Comparison of ENCODE assay signal across 9 cellular contexts in the genomic region with DNA sequence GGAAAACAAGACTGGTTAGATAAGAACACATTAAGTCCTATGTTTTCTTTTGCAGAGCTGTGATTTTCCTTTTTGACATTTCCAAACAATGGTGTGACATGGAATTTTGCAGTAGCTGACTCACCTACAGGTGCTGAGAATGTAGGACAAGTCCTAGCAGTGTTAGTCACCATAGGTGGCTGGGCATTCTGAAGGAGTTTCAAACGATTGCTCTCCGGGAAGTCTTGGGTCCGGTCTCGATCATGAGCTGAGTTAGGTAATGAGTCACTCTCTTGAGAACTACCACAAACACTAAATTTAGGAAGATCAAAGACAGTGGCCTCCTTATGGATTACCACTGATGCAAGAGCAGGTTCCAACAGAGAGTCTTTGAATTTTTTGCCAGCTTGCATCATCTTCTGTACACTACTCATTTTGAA. TPM values are rescaled to one million over a fixed set of nuclear protein-coding genes. Genes with fewer than 3 reads are reported as not detected.
DNase-seq lines count a peak whose midpoint lies in the region; ATAC-seq and TF ChIP-seq lines count a peak whose summit lies in the region.
"Had no signal": no experiment of that assay in that cellular context is flagged by ENCODE, and none has a peak within 500 bp of the region (broad histone marks: within the 10 kb centered on the region; RNA-seq: fewer than 3 reads in every experiment).

No MANE protein-coding gene starts in this region.

- no peak overlapping the region for H3K4me3 Mint-ChIP-seq in HFFc6

- H2AFZ ChIP-seq in hepatocyte, result no peak overlapping the region

- TF ChIP-seq POLR2A in GM18505 (IDR thresholded peaks at IDR 0.05; ENCODE audit: borderline replicate concordance, extremely low read depth, insufficient read depth, insufficient read length), result no peak

- H3K36me3 ChIP-seq in hepatocyte (replicated peaks; ENCODE audit: insufficient read depth, low read depth) (no peaks in the 10 kb centered on the region), left ventricle myocardium inferior (peaks cover 22% of the 10 kb centered on the region)

- H3K4me2 ChIP-seq in hepatocyte, result no peak overlapping the region

- H3K79me2 ChIP-seq in hepatocyte, result peaks cover 6% of the 10 kb centered on the region

- no peak overlapping the region for H3K4me3 ChIP-seq in hepatocyte
- no peak overlapping the region for H3K4me3 ChIP-seq in left ventricle myocardium inferior

- DNase-seq in HFFc6 (peak; percentile 55), RKO (ENCODE audit: low spot score) (peak; percentile 51), hepatocyte (ENCODE audit: low spot score) (peak; percentile 34), left ventricle myocardium inferior (no peak), amygdala (lab: John Stamatoyannopoulos, UW) (no peak)
- DNase-seq: left ventricle myocardium superior had no signal

- no peaks in the 10 kb centered on the region for H3K9me2 ChIP-seq in hepatocyte (replicated peaks; ENCODE audit: insufficient read depth)

- H3K9me3 ChIP-seq in hepatocyte (ENCODE audit: low read depth) (no peaks in the 10 kb centered on the region), left ventricle myocardium inferior (replicated peaks) (no peaks in the 10 kb centered on the region)

- H4K20me1 ChIP-seq in hepatocyte (ENCODE audit: insufficient read depth, poor library complexity, severe bottlenecking), result no peaks in the 10 kb centered on the region

- 77% methylated on average over 4 of the region's 4 CpGs for WGBS in hepatocyte (ENCODE audit: low lambda C conversion rate, missing lambda C conversion rate)

- no peaks in the 10 kb centered on the region for H3K4me1 ChIP-seq in hepatocyte (ENCODE audit: insufficient read depth)
- H3K4me1 ChIP-seq in left ventricle myocardium inferior, result peaks cover 18% of the 10 kb centered on the region

- peaks cover 37% of the 10 kb centered on the region for H3K4me1 Mint-ChIP-seq in HFFc6 (ENCODE audit: low read depth)

- ATAC-seq in GM18505 (IDR thresholded peaks at IDR 0.05; ENCODE audit: unreplicated experiment) (peak; percentile 45), GM19397 (IDR thresholded peaks at IDR 0.05; ENCODE audit: unreplicated experiment) (no peak), HG03280 (IDR thresholded peaks at IDR 0.05; ENCODE audit: unreplicated experiment) (no peak)
- ATAC-seq: left ventricle myocardium superior had no signal

- H3K36me3 Mint-ChIP-seq in HFFc6 (ENCODE audit: low read depth), result peaks cover 15% of the 10 kb centered on the region

- peak overlapping the region; percentile 52; the same call in 1 of the 2 replicates for H3K27ac Mint-ChIP-seq in HFFc6

- H3K9me3 Mint-ChIP-seq in HFFc6, result no peaks in the 10 kb centered on the region

- H3K27me3 ChIP-seq in hepatocyte (no peaks in the 10 kb centered on the region), left ventricle myocardium inferior (ENCODE audit: low read depth) (no peaks in the 10 kb centered on the region)

- H3K27ac ChIP-seq in hepatocyte (peak overlapping the region; percentile 8), left ventricle myocardium inferior (replicated peaks) (no peak overlapping the region)

- TF ChIP-seq CTCF in HFFc6 (IDR thresholded peaks at IDR 0.05) (no peak), hepatocyte (IDR thresholded peaks at IDR 0.05; ENCODE audit: poor library complexity) (no peak), left ventricle myocardium inferior (IDR thresholded peaks at IDR 0.05; ENCODE audit: borderline replicate concordance) (no peak)

- H3K27me3 Mint-ChIP-seq in HFFc6 (ENCODE audit: insufficient read depth), result 0 out of 2 replicates have a peak, but pooled peaks cover 3% of the 10 kb centered on the region

- intact Hi-C loops in left ventricle myocardium inferior (cut with micrococcal nuclease), result no loop called here

RNA-seq across cellular contexts. Expression of gene FIGNL1, which starts 3.6 kb away (rescaled TPM):
- 10 to 100 TPM in 5 of 6 experiments, 1 to 10 TPM in 1; 7.7 to 15.1 (median 12.4) TPM for total RNA-seq in HFFc6 (2021; fragmentation: NEBNext Ultra II Directional; extraction: Animal tissue kit (Norgen Biotek cat#: 25700))
- 11.8 and 13.6 TPM in 2 replicates for total RNA-seq in hepatocyte
- polyA plus RNA-seq in hepatocyte, result 2.7 and 4.3 TPM in 2 replicates
- total RNA-seq in left ventricle myocardium inferior, result 4.1 TPM

Comparison
In these comparisons a context has a peak if more than half of its experiments do, and no peak if none do; other contexts are left out.
1. DNase-seq: peak in HFFc6 (single experiment), RKO (single experiment) and hepatocyte (single experiment); none in left ventricle myocardium inferior (single experiment) and amygdala (0 of 56).